ENCODE assay signal across 9 cellular contexts in genomic region chr12:122979001-122979907, GRCh38. TPM values are rescaled to one million over a fixed set of nuclear protein-coding genes. Genes with fewer than 3 reads are reported as not detected.
DNase-seq lines count a peak whose midpoint lies in the region; ATAC-seq and TF ChIP-seq lines count a peak whose summit lies in the region.
"Had no signal": no experiment of that assay in that cellular context is flagged by ENCODE, and none has a peak within 500 bp of the region (broad histone marks: within the 10 kb centered on the region; RNA-seq: fewer than 3 reads in every experiment).

No MANE protein-coding gene starts in this region.

- H3K9me3 ChIP-seq in DND-41 (ENCODE audit: insufficient read depth, low read length, severe bottlenecking) = no peaks in the 10 kb centered on the region
- H3K9me3 ChIP-seq in Peyer's patch = no peaks in the 10 kb centered on the region

- peaks cover 69% of the 10 kb centered on the region for H3K79me2 ChIP-seq in DND-41 (ENCODE audit: insufficient read depth, low read length)

- peak overlapping the region; percentile 93 for H3K9ac ChIP-seq in DND-41 (ENCODE audit: low read depth, low read length)

- H3K36me3 Mint-ChIP-seq in osteocyte (ENCODE audit: unreplicated experiment) = peaks cover 3% of the 10 kb centered on the region

- TF ChIP-seq CTCF in DND-41 (IDR thresholded peaks at IDR 0.05; ENCODE audit: borderline replicate concordance, extremely low read depth, low read length, poor library complexity, severe bottlenecking) (no peak), Peyer's patch (IDR thresholded peaks at IDR 0.05) (no peak), epithelial cell of esophagus (IDR thresholded peaks at IDR 0.05; ENCODE audit: insufficient read depth, low read depth, low read length, missing control alignments) (no peak), osteocyte (IDR thresholded peaks at IDR 0.05) (no peak)

- H3K27ac Mint-ChIP-seq in osteocyte (ENCODE audit: unreplicated experiment) = peak overlapping the region; percentile 89

- H2AFZ ChIP-seq in DND-41 (ENCODE audit: low read depth, low read length) = peak overlapping the region; percentile 97

- H3K27me3 ChIP-seq in DND-41 (ENCODE audit: insufficient read depth, low read length, poor library complexity) = no peaks in the 10 kb centered on the region
- H3K27me3 ChIP-seq in Peyer's patch = no peaks in the 10 kb centered on the region

- H3K4me3 Mint-ChIP-seq in osteocyte (ENCODE audit: unreplicated experiment) = peak overlapping the region; percentile 80

- H3K36me3 ChIP-seq in DND-41 (ENCODE audit: insufficient read depth, low read length) (peaks cover 48% of the 10 kb centered on the region), Peyer's patch (peaks cover 0 to 28% (median 0%) of the 10 kb centered on the region in 3 donors)

- H3K27ac ChIP-seq in DND-41 (ENCODE audit: low read length) = peak overlapping the region; percentile 88
- H3K27ac ChIP-seq in Peyer's patch = peak overlapping the region; percentile 4 to 94 (median 86)

- no peak for TF ChIP-seq POLR2A in Peyer's patch (IDR thresholded peaks at IDR 0.05)

- H3K4me1 ChIP-seq in DND-41 (ENCODE audit: insufficient read depth, low read length) (peaks cover 70% of the 10 kb centered on the region), Peyer's patch (peaks cover 10 to 76% (median 32%) of the 10 kb centered on the region in 4 donors)

- peaks cover 30% of the 10 kb centered on the region for H4K20me1 ChIP-seq in DND-41 (ENCODE audit: insufficient read depth, low read length)

- H3K4me1 Mint-ChIP-seq in osteocyte (ENCODE audit: unreplicated experiment) = peaks cover 54% of the 10 kb centered on the region

- ATAC-seq in DND-41 (ENCODE audit: insufficient read depth, low read depth) (no peak), HG02642 (IDR thresholded peaks at IDR 0.05; ENCODE audit: poor library complexity, unreplicated experiment) (no peak), HG03039 (IDR thresholded peaks at IDR 0.05; ENCODE audit: unreplicated experiment) (no peak)

- H3K27me3 Mint-ChIP-seq in osteocyte (ENCODE audit: unreplicated experiment) = no peaks in the 10 kb centered on the region

- H3K4me2 ChIP-seq in DND-41 (ENCODE audit: insufficient read depth, low read length) = peak overlapping the region; percentile 89

- H3K4me3 ChIP-seq in DND-41 (ENCODE audit: low read depth in 1 of 2, low read length in 2 of 2) (peak overlapping the region; percentile 57 to 86; a peak in 3 of 4 replicates), Peyer's patch (peak overlapping the region; percentile 82 to 98 (median 97)), epithelial cell of esophagus (ENCODE audit: low read length) (peak overlapping the region; percentile 86)

- no peak for DNase-seq in DND-41
- no peak for DNase-seq in Peyer's patch
- no peak for DNase-seq in epithelial cell of esophagus (ENCODE audit: low read depth)
- no peak for DNase-seq in osteocyte (ENCODE audit: extremely low spot score, unreplicated experiment)
- no peak for DNase-seq in NCI-H1048 (lab: John Stamatoyannopoulos, UW)
- no peak for DNase-seq in iPS-NIHi11 (ENCODE audit: low spot score)
- DNase-seq: hypothalamus had no signal

- no peaks in the 10 kb centered on the region for H3K9me3 Mint-ChIP-seq in osteocyte (ENCODE audit: unreplicated experiment)

RNA-seq across cellular contexts. Expression of gene ARL6IP4, which starts 1.2 kb away (rescaled TPM):
- total RNA-seq in Peyer's patch = 100 to 1,000 TPM; 155 to 216 (median 180) TPM
- total RNA-seq in osteocyte = 166 and 171 TPM in 2 replicates

RNA-seq across cellular contexts. Expression of gene OGFOD2, which starts 4.2 kb away (rescaled TPM):
- 10 to 100 TPM; 29.9 to 37.1 (median 31.4) TPM for total RNA-seq in Peyer's patch
- total RNA-seq in osteocyte = 16.7 and 20.2 TPM in 2 replicates

RNA-seq across cellular contexts. Expression of gene ABCB9, which starts 13.0 kb away (rescaled TPM):
- total RNA-seq in Peyer's patch (10 to 100 TPM in 3 of 4 donors, 1 to 10 TPM in 1; 8.8 to 29.7 (median 17.4) TPM), osteocyte (13.1 and 13.4 TPM in 2 replicates)
